9 cellular contexts compared by ENCODE assay signal in the genomic region with DNA sequence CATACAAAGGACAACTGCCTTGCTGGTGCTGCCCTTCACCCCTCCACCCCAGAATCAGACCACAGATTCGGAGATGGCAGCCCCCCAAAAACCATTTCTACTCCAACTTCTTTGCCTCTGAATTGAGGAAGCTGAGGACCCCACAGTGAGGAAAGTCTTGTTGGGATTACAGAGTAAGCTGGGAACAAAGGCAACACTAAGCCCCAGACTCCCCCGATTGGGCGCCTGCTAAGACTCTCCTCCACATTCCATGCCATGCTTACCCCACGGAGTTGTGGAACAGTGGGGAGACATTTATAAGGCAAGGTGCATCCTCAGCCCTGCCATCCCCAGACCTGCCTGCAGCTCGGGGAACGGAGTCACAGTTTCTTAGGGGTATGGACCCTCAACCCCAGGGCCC. TPM values are rescaled to one million over a fixed set of nuclear protein-coding genes. Genes with fewer than 3 reads are reported as not detected.
DNase-seq lines count a peak whose midpoint lies in the region; ATAC-seq and TF ChIP-seq lines count a peak whose summit lies in the region.
"Had no signal": no experiment of that assay in that cellular context is flagged by ENCODE, and none has a peak within 500 bp of the region (broad histone marks: within the 10 kb centered on the region; RNA-seq: fewer than 3 reads in every experiment).

No MANE protein-coding gene starts in this region.

- intact Hi-C loops in heart right ventricle (cut with DNase I): no loop called here
- intact Hi-C loops in left cardiac atrium (cut with DNase I): no loop called here
- intact Hi-C loops in uterus (cut with DNase I; ENCODE audit: low total_unique reads): no loop called here

- H3K4me3 ChIP-seq in heart right ventricle: peak overlapping the region; percentile 72 to 95 (median 88)
- peak overlapping the region; percentile 73 for H3K4me3 ChIP-seq in astrocyte of the cerebellum (ENCODE audit: low read depth, low read length)
- no peak overlapping the region for H3K4me3 ChIP-seq in lung
- no peak overlapping the region for H3K4me3 ChIP-seq in uterus

- DNase-seq in heart right ventricle (no peak), left cardiac atrium (no peak), astrocyte of the cerebellum (ENCODE audit: low read depth) (no peak), lung (ENCODE audit: low spot score) (no peak), uterus (no peak), NCI-H345 treated with DMSO at 0.1 percent for 48 hours (lab: John Stamatoyannopoulos, UW; ENCODE audit: unreplicated experiment) (no peak)
- no peak for DNase-seq in effector CD4-positive, alpha-beta T cell
- DNase-seq: NCI-H2171 treated with DMSO at 0.1 percent for 48 hours had no signal

- H3K36me3 ChIP-seq in heart right ventricle (peaks cover 0 to 11% (median 2%) of the 10 kb centered on the region in 9 donors), lung (ENCODE audit: control insufficient read depth in 2 of 2, insufficient read depth in 2 of 2, low read length in 2 of 2) (peaks cover 0 to 6% of the 10 kb centered on the region in 2 donors), uterus (no peaks in the 10 kb centered on the region)

- 75 to 82% methylated on average over 6 of the region's 6 CpGs for WGBS in heart right ventricle, 2 donors
- WGBS in lung, 2 donors: 74 to 86% methylated on average over 6 of the region's 6 CpGs

- H3K27ac ChIP-seq in heart right ventricle (peak overlapping the region; percentile 75 to 96 (median 90)), lung (ENCODE audit: low read depth in 1 of 2, low read length in 1 of 2) (peak overlapping the region; percentile 2 to 92), uterus (peak overlapping the region; percentile 71 to 89)

- H3K9me3 ChIP-seq in heart right ventricle (no peaks in the 10 kb centered on the region), lung (ENCODE audit: control insufficient read depth in 2 of 2, insufficient read depth in 1 of 2, low read length in 1 of 2) (peaks cover 0 to 3% of the 10 kb centered on the region in 2 donors), uterus (no peaks in the 10 kb centered on the region)

- ATAC-seq in heart right ventricle: no peak
- ATAC-seq in left cardiac atrium: no peak
- ATAC-seq in lung (ENCODE audit: insufficient read depth, low FRiP score): no peak
- no peak for ATAC-seq in GM19452 (IDR thresholded peaks at IDR 0.05; ENCODE audit: unreplicated experiment)

- no peak for TF ChIP-seq POLR2A in uterus (IDR thresholded peaks at IDR 0.05)

- H3K4me1 ChIP-seq in heart right ventricle (peaks cover 22 to 88% (median 79%) of the 10 kb centered on the region in 9 donors), lung (ENCODE audit: control insufficient read depth in 2 of 2, insufficient read depth in 2 of 2, low read length in 2 of 2) (peaks cover 16 to 34% of the 10 kb centered on the region in 2 donors), uterus (peaks cover 0 to 21% of the 10 kb centered on the region in 2 donors)

- in situ Hi-C loops in astrocyte of the cerebellum (cut with HindIII; ENCODE audit: low sequenced_read_pairs): no loop called here

- TF ChIP-seq CTCF in heart right ventricle (IDR thresholded peaks at IDR 0.05): no peak
- no peak for TF ChIP-seq CTCF in astrocyte of the cerebellum (IDR thresholded peaks at IDR 0.05; ENCODE audit: low read depth, low read length, missing control alignments)
- TF ChIP-seq CTCF in lung (IDR thresholded peaks at IDR 0.05; ENCODE audit: control extremely low read depth, extremely low read depth): no peak
- no peak for TF ChIP-seq CTCF in uterus (IDR thresholded peaks at IDR 0.05)

- no peaks in the 10 kb centered on the region for H3K27me3 ChIP-seq in heart right ventricle
- no peaks in the 10 kb centered on the region for H3K27me3 ChIP-seq in lung (ENCODE audit: control insufficient read depth, insufficient read depth)
- no peaks in the 10 kb centered on the region for H3K27me3 ChIP-seq in uterus

RNA-seq across cellular contexts. Expression of a gene that starts 1.9 kb away (rescaled TPM):
- total RNA-seq in heart right ventricle: 10 to 100 TPM; 20.6 to 34.7 (median 28.1) TPM
- polyA plus RNA-seq in heart right ventricle: 10 to 100 TPM; 31.6 to 35.4 TPM
- total RNA-seq in left cardiac atrium: 10 to 100 TPM; 30.8 to 44.0 TPM
- 10 to 100 TPM; 44.0 to 49.9 TPM for total RNA-seq in lung
- polyA plus RNA-seq in lung: 10 to 100 TPM; 29.8 to 38.4 TPM
- total RNA-seq in uterus: 10 to 100 TPM; 13.1 to 75.0 (median 22.9) TPM

RNA-seq across cellular contexts. Expression of a gene that starts 5.3 kb away (rescaled TPM):
- total RNA-seq in heart right ventricle (1 to 10 TPM; 2.5 to 9.1 (median 5.5) TPM), left cardiac atrium (10 to 100 TPM in 1 of 2 donors, 1 to 10 TPM in 1; 8.1 to 10.5 TPM), lung (1 to 10 TPM; 6.6 to 6.9 TPM), uterus (10 to 100 TPM in 3 of 4 donors, 1 to 10 TPM in 1; 2.8 to 17.0 (median 12.7) TPM)
- polyA plus RNA-seq in heart right ventricle (1 to 10 TPM; 6.2 to 9.7 TPM), lung (1 to 10 TPM; 2.7 to 3.2 TPM)

RNA-seq across cellular contexts. Expression of a gene that starts 19.1 kb away (rescaled TPM):
- total RNA-seq in heart right ventricle (10 to 100 TPM; 24.0 to 41.6 (median 30.2) TPM), left cardiac atrium (10 to 100 TPM; 42.0 to 48.8 TPM), lung (10 to 100 TPM; 24.2 to 69.4 TPM), uterus (10 to 100 TPM; 35.6 to 50.3 (median 45.1) TPM)
- polyA plus RNA-seq in heart right ventricle (100 to 1,000 TPM in 1 of 2 donors, 10 to 100 TPM in 1; 92.8 to 106 TPM), lung (100 to 1,000 TPM in 1 of 2 donors, 10 to 100 TPM in 1; 53.4 to 126 TPM)

RNA-seq across cellular contexts. Expression of a gene that starts 20.8 kb away (rescaled TPM):
- total RNA-seq in heart right ventricle (1 to 10 TPM; 4.4 to 9.0 (median 5.6) TPM), left cardiac atrium (10 to 100 TPM in 1 of 2 donors, 1 to 10 TPM in 1; 8.3 to 11.6 TPM), lung (10 to 100 TPM in 1 of 2 donors, 1 to 10 TPM in 1; 4.1 to 10.5 TPM), uterus (10 to 100 TPM in 1 of 4 donors, 1 to 10 TPM in 2, under 1 TPM in 1; 0.26 to 11.4 (median 4.4) TPM)
- polyA plus RNA-seq in heart right ventricle (1 to 10 TPM; 3.5 to 5.7 TPM), lung (1 to 10 TPM; 4.0 to 6.3 TPM)

RNA-seq across cellular contexts. Expression of a gene that starts 35.1 kb away (rescaled TPM):
- 100 to 1,000 TPM in 4 of 10 donors, 10 to 100 TPM in 6; 72.0 to 110 (median 90.9) TPM for total RNA-seq in heart right ventricle
- polyA plus RNA-seq in heart right ventricle: 100 to 1,000 TPM in 1 of 2 donors, 10 to 100 TPM in 1; 53.2 to 262 TPM
- 10 to 100 TPM; 67.0 to 82.1 TPM for total RNA-seq in left cardiac atrium
- total RNA-seq in lung: 1 to 10 TPM; 1.7 to 8.4 TPM
- 10 to 100 TPM in 1 of 2 donors, 1 to 10 TPM in 1; 3.3 to 14.4 TPM for polyA plus RNA-seq in lung
- 1 to 10 TPM; 3.8 to 7.8 (median 5.1) TPM for total RNA-seq in uterus

Comparison
In these comparisons a context has a peak if more than half of its experiments do, and no peak if none do; other contexts are left out.
1. H3K4me3 ChIP-seq: peak in heart right ventricle (10 of 10) and astrocyte of the cerebellum (single experiment); none in lung (single experiment) and uterus (0 of 2).
2. Peak in every context shown above with its lines, with median percentiles within 50 percentile points of each other: H3K27ac ChIP-seq.